ENCODE assay signal across 8 cellular contexts in the genomic region with DNA sequence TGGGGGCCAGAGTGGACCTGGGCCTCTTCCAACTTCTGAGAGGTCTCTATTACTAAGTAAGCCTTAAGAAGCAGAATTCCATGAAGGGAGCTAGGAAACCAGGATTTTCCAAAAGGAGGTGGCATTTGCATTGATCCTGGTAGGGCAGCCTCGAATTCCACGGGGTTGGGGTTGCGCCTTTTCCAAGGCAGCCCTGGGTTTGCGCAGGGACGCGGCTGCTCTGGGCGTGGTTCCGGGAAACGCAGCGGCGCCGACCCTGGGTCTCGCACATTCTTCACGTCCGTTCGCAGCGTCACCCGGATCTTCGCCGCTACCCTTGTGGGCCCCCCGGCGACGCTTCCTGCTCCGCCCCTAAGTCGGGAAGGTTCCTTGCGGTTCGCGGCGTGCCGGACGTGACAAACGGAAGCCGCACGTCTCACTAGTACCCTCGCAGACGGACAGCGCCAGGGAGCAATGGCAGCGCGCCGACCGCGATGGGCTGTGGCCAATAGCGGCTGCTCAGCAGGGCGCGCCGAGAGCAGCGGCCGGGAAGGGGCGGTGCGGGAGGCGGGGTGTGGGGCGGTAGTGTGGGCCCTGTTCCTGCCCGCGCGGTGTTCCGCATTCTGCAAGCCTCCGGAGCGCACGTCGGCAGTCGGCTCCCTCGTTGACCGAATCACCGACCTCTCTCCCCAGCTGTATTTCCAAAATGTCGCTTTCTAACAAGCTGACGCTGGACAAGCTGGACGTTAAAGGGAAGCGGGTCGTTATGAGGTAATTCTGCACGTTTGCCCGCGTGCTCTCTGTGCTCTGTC. TPM values are rescaled to one million over a fixed set of nuclear protein-coding genes. Genes with fewer than 3 reads are reported as not detected.
DNase-seq lines count a peak whose midpoint lies in the region; ATAC-seq lines count a peak whose summit lies in the region.

TSS of gene PGK1 (plus strand) at position 593 of the 791 bp plus-strand sequence. CDS start at position 686, 93 bp downstream.

- H3K4me2 ChIP-seq in BLaER1, result peak within 1 kb of the TSS; percentile 77

- H3K4me3 ChIP-seq in BLaER1, result peak within 1 kb of the TSS; percentile 87

- peak within 1 kb of the TSS; percentile 94 for H3K27ac ChIP-seq in BLaER1

- peaks cover 24% of the 10 kb centered on the region for H3K9me3 ChIP-seq in BLaER1

- peaks cover 51% of the 10 kb centered on the region for H3K27me3 ChIP-seq in BLaER1

- peaks cover 41% of the 10 kb centered on the region for H4K20me1 ChIP-seq in BLaER1

- H3K36me3 ChIP-seq in BLaER1, result peaks cover 4% of the 10 kb centered on the region; the same call in 1 of the 2 replicates

- H3K4me1 ChIP-seq in BLaER1, result peaks cover 42% of the 10 kb centered on the region

- H3K9ac ChIP-seq in BLaER1, result peak within 1 kb of the TSS; percentile 92

- DNase-seq in NCI-H69 (lab: John Stamatoyannopoulos, UW), result peak; percentile 97
- peak; percentile 89 for DNase-seq in activated CD4-positive, alpha-beta T cell treated with anti-CD3 and anti-CD28 coated beads, Interleukin-2, amount 50 U/mL, for 1 hour
- DNase-seq in dedifferentiated amniotic fluid mesenchymal stem cell (ENCODE audit: extremely low spot score), result peak; percentile 85
- peak; percentile 96 for DNase-seq in left lobe of liver (ENCODE audit: low spot score)
- DNase-seq in stimulated activated CD4-positive, alpha-beta T cell treated with anti-CD3 and anti-CD28 coated beads, Interleukin-2, amount 100 ng/mL, for 4 hours (ENCODE audit: low read depth), result peak; percentile 89

- ATAC-seq in GM19328 (IDR thresholded peaks at IDR 0.05; ENCODE audit: unreplicated experiment) (peak; percentile 94), HG03520 (IDR thresholded peaks at IDR 0.05; ENCODE audit: unreplicated experiment) (peak; percentile 95), left lobe of liver (peak; percentile 95)

RNA-seq across cellular contexts. Expression of gene PGK1, which starts in this region (rescaled TPM):
- 158 TPM for total RNA-seq in left lobe of liver

Comparison
In these comparisons a context has a peak if more than half of its experiments do, and no peak if none do; other contexts are left out.
1. Peak in every context shown above with its lines: DNase-seq, ATAC-seq, H3K4me3 ChIP-seq and H3K27ac ChIP-seq.